Comparison of ENCODE assay signal across 13 cellular contexts in the genomic region with DNA sequence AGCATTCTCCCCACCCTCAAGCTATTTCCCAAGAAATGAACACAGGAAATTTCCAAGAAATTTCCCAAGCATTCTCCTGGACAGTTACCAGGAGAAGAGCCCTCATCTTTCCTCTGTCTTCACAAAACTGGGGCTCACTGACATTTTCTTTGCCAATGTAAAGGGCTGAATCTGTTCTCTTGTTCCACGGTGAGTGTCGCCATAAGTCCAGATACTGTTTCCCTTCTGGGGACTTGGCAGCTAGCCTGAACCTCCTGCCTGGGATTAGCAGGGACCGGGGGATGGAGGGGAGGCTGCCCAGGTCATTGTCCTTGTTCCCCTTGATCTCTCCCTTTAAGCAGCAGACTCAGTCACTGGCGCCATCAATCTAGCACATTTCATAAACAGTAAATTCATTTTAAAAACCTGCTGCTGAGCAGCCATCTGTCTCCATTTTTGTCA.
DNase-seq lines count a peak whose midpoint lies in the region; FAIRE-seq and TF ChIP-seq lines count a peak whose summit lies in the region.
"Had no signal": no experiment of that assay in that cellular context is flagged by ENCODE, and none has a peak within 500 bp of the region (broad histone marks: within the 10 kb centered on the region; RNA-seq: fewer than 3 reads in every experiment).

No MANE protein-coding gene starts in this region.

- H3K27ac ChIP-seq in prostate gland, result no peak overlapping the region

- TF ChIP-seq POLR2A in GM12892 (IDR thresholded peaks at IDR 0.05; ENCODE audit: low read depth, low read length) (no peak), prostate gland (IDR thresholded peaks at IDR 0.05) (no peak)

- intact Hi-C loops in prostate gland (cut with DNase I), result loop anchor here (10.0 kb wide), 1 partner anchor 589 kb away; a partner anchor contains a TSS

- no peaks in the 10 kb centered on the region for H3K36me3 ChIP-seq in prostate gland

- H3K4me1 ChIP-seq in prostate gland (replicated peaks), result no peaks in the 10 kb centered on the region

- FAIRE-seq in GM12892 (lab: Jason Lieb, UNC), result no peak
- FAIRE-seq: urothelium cell line had no signal

- 48% methylated on average over 4 of the region's 4 CpGs for WGBS in prostate gland

- DNase-seq in AG10803 (ENCODE audit: low read depth), result peak; percentile 23
- peak; percentile 89 for DNase-seq in NCI-H1694 (lab: John Stamatoyannopoulos, UW)
- peak; percentile 6 for DNase-seq in brain pericyte (ENCODE audit: low read depth, low spot score)
- peak; percentile 21 for DNase-seq in iris pigment epithelial cell (ENCODE audit: low read depth)
- no peak for DNase-seq in iPS-NIHi7 (ENCODE audit: extremely low spot score)
- no peak for DNase-seq in COLO829 (ENCODE audit: low spot score)
- DNase-seq in GM12892 (ENCODE audit: insufficient read length), result no peak
- no peak for DNase-seq in prostate gland (ENCODE audit: low spot score)
- DNase-seq: activated CD8-positive, alpha-beta memory T cell treated with anti-CD3 and anti-CD28 coated beads for 24 hours; activated naive CD4-positive, alpha-beta T cell; foreskin melanocyte; T-helper 17 cell had no signal

- no peaks in the 10 kb centered on the region for H3K9me3 ChIP-seq in prostate gland

- TF ChIP-seq CTCF in AG10803 (conservative IDR thresholded peaks at IDR 0.05; ENCODE audit: low read length) (0 out of 2 replicates have a peak, but pooled peaks have one; percentile 11), prostate gland (IDR thresholded peaks at IDR 0.05) (no peak)

- no peaks in the 10 kb centered on the region for H3K27me3 ChIP-seq in prostate gland (replicated peaks; ENCODE audit: insufficient read depth)

- H3K4me3 ChIP-seq in AG10803 (ENCODE audit: low read length) (no peak overlapping the region), prostate gland (no peak overlapping the region)

Comparison
In these comparisons a context has a peak if more than half of its experiments do, and no peak if none do; other contexts are left out.
1. DNase-seq: peak in AG10803 (single experiment), NCI-H1694 (single experiment), brain pericyte (single experiment) and iris pigment epithelial cell (single experiment); none in iPS-NIHi7 (single experiment), COLO829 (single experiment), GM12892 (single experiment) and prostate gland (single experiment).